ENCODE assay signal across 9 cellular contexts in genomic region chr20:59825944-59826759, GRCh38.
A peak's percentile ranks its signal among the peaks of the same experiment; 100 is the strongest.
DNase-seq lines count a peak whose midpoint lies in the region; ATAC-seq and TF ChIP-seq lines count a peak whose summit lies in the region.
"Had no signal": no experiment of that assay in that cellular context is flagged by ENCODE, and none has a peak within 500 bp of the region (broad histone marks: within the 10 kb centered on the region; RNA-seq: fewer than 3 reads in every experiment).

No MANE protein-coding gene starts in this region.

- peak overlapping the region; percentile 23 for H3K27ac ChIP-seq in left ventricle myocardium inferior (replicated peaks)

- no peak for TF ChIP-seq CTCF in left ventricle myocardium inferior (IDR thresholded peaks at IDR 0.05; ENCODE audit: borderline replicate concordance)

- H3K36me3 Mint-ChIP-seq in stimulated activated effector memory CD8-positive, alpha-beta T cell treated with anti-CD3 and anti-CD28 coated beads, Interleukin-12 subunit alpha, Interleukin-12 subunit beta, amount 100 ng/mL, for 72 hours, result no peaks in the 10 kb centered on the region

- H3K9me3 Mint-ChIP-seq in stimulated activated effector memory CD8-positive, alpha-beta T cell treated with anti-CD3 and anti-CD28 coated beads, Interleukin-12 subunit alpha, Interleukin-12 subunit beta, amount 100 ng/mL, for 72 hours, result no peaks in the 10 kb centered on the region

- no peak overlapping the region for H3K4me3 Mint-ChIP-seq in stimulated activated effector memory CD8-positive, alpha-beta T cell treated with anti-CD3 and anti-CD28 coated beads, Interleukin-12 subunit alpha, Interleukin-12 subunit beta, amount 100 ng/mL, for 72 hours

- no peaks in the 10 kb centered on the region for H3K4me1 Mint-ChIP-seq in stimulated activated effector memory CD8-positive, alpha-beta T cell treated with anti-CD3 and anti-CD28 coated beads, Interleukin-12 subunit alpha, Interleukin-12 subunit beta, amount 100 ng/mL, for 72 hours

- no peak overlapping the region for H3K27ac Mint-ChIP-seq in stimulated activated effector memory CD8-positive, alpha-beta T cell treated with anti-CD3 and anti-CD28 coated beads, Interleukin-12 subunit alpha, Interleukin-12 subunit beta, amount 100 ng/mL, for 72 hours

- no peaks in the 10 kb centered on the region for H3K36me3 ChIP-seq in left ventricle myocardium inferior

- H3K4me1 ChIP-seq in left ventricle myocardium inferior, result peaks cover 46% of the 10 kb centered on the region

- no peaks in the 10 kb centered on the region for H3K9me3 ChIP-seq in left ventricle myocardium inferior (replicated peaks)

- peaks cover 11% of the 10 kb centered on the region for H3K27me3 ChIP-seq in left ventricle myocardium inferior (ENCODE audit: low read depth)

- intact Hi-C loops in left ventricle myocardium inferior (cut with micrococcal nuclease), result no loop called here

- no peak overlapping the region for H3K4me3 ChIP-seq in left ventricle myocardium inferior

- ATAC-seq in stimulated activated effector memory CD8-positive, alpha-beta T cell treated with anti-CD3 and anti-CD28 coated beads, Interleukin-12 subunit alpha, Interleukin-12 subunit beta, amount 100 ng/mL, for 72 hours, result peak; percentile 22
- ATAC-seq in HG02571 (IDR thresholded peaks at IDR 0.05; ENCODE audit: unreplicated experiment), result no peak
- ATAC-seq in GM19397 (IDR thresholded peaks at IDR 0.05; ENCODE audit: unreplicated experiment), result no peak

- DNase-seq in NCI-H1092 treated with DMSO at 0.1 percent for 48 hours (lab: John Stamatoyannopoulos, UW) (peak; percentile 46), NCI-H748 treated with DMSO at 0.1 percent for 48 hours (lab: John Stamatoyannopoulos, UW) (peak; percentile 86), left ventricle myocardium inferior (no peak), DMS 273 (lab: John Stamatoyannopoulos, UW; ENCODE audit: unreplicated experiment) (no peak)
- no peak for DNase-seq in stimulated activated effector memory CD8-positive, alpha-beta T cell treated with anti-CD3 and anti-CD28 coated beads, Interleukin-12 subunit alpha, Interleukin-12 subunit beta, amount 100 ng/mL, for 72 hours (ENCODE audit: low spot score in 2 of 2)
- DNase-seq: activated effector memory CD4-positive, alpha-beta T cell treated with Interleukin-2 at 50 U/mL for 16 hours; NCI-H1694 had no signal

Comparison
In these comparisons a context has a peak if more than half of its experiments do, and no peak if none do; other contexts are left out.
1. DNase-seq: peak in NCI-H1092 treated with DMSO at 0.1 percent for 48 hours (single experiment) and NCI-H748 treated with DMSO at 0.1 percent for 48 hours (single experiment); none in left ventricle myocardium inferior (single experiment), stimulated activated effector memory CD8-positive, alpha-beta T cell treated with anti-CD3 and anti-CD28 coated beads, Interleukin-12 subunit alpha, Interleukin-12 subunit beta, amount 100 ng/mL, for 72 hours (0 of 2) and DMS 273 (single experiment).